ENCODE assay signal across 8 cellular contexts in genomic region chr7:36967387-36967786, GRCh38.
DNase-seq lines count a peak whose midpoint lies in the region; ATAC-seq and TF ChIP-seq lines count a peak whose summit lies in the region.

No MANE protein-coding gene starts in this region.

- TF ChIP-seq CTCF in AG09309 (IDR thresholded peaks at IDR 0.05; ENCODE audit: control insufficient read depth, insufficient read depth, low read depth, low read length, missing control alignments) (peak; percentile 91), upper lobe of right lung (IDR thresholded peaks at IDR 0.05) (peak; percentile 85)

- H3K4me1 ChIP-seq in upper lobe of right lung = peaks cover 26% of the 10 kb centered on the region

- DNase-seq in AG09309 (ENCODE audit: low read depth) = peak; percentile 40
- peak; percentile 84 for DNase-seq in NCI-H748 treated with DMSO at 0.1 percent for 48 hours (lab: John Stamatoyannopoulos, UW)
- DNase-seq in cerebellum (ENCODE audit: low spot score) = peak; percentile 67
- DNase-seq in left lobe of liver (ENCODE audit: low spot score) = peak; percentile 70
- no peak for DNase-seq in upper lobe of right lung
- DNase-seq in central memory CD4-positive, alpha-beta T cell = no peak
- no peak for DNase-seq in GM19240 (ENCODE audit: insufficient read length, low spot score)

- no peaks in the 10 kb centered on the region for H3K36me3 ChIP-seq in upper lobe of right lung

- no peaks in the 10 kb centered on the region for H3K9me3 ChIP-seq in upper lobe of right lung

- H3K27me3 ChIP-seq in upper lobe of right lung = no peaks in the 10 kb centered on the region

- H3K4me3 ChIP-seq in AG09309 (ENCODE audit: control insufficient read depth, low read depth, low read length) (no peak overlapping the region), upper lobe of right lung (no peak overlapping the region)

- ATAC-seq in GM19351 (IDR thresholded peaks at IDR 0.05; ENCODE audit: unreplicated experiment) (peak; percentile 64), left lobe of liver (peak; percentile 80), upper lobe of right lung (peak; percentile 92)

- H3K27ac ChIP-seq in upper lobe of right lung = no peak overlapping the region

- intact Hi-C loops in upper lobe of right lung (cut with DNase I) = no loop called here

Comparison
In these comparisons a context has a peak if more than half of its experiments do, and no peak if none do; other contexts are left out.
1. DNase-seq: peak in AG09309 (single experiment), NCI-H748 treated with DMSO at 0.1 percent for 48 hours (single experiment), cerebellum (single experiment) and left lobe of liver (single experiment); none in upper lobe of right lung (single experiment), central memory CD4-positive, alpha-beta T cell (single experiment) and GM19240 (single experiment).
2. Peak in every context shown above with its lines, with median percentiles within 50 percentile points of each other: ATAC-seq.